ENCODE assay signal across 8 cellular contexts in the genomic region with DNA sequence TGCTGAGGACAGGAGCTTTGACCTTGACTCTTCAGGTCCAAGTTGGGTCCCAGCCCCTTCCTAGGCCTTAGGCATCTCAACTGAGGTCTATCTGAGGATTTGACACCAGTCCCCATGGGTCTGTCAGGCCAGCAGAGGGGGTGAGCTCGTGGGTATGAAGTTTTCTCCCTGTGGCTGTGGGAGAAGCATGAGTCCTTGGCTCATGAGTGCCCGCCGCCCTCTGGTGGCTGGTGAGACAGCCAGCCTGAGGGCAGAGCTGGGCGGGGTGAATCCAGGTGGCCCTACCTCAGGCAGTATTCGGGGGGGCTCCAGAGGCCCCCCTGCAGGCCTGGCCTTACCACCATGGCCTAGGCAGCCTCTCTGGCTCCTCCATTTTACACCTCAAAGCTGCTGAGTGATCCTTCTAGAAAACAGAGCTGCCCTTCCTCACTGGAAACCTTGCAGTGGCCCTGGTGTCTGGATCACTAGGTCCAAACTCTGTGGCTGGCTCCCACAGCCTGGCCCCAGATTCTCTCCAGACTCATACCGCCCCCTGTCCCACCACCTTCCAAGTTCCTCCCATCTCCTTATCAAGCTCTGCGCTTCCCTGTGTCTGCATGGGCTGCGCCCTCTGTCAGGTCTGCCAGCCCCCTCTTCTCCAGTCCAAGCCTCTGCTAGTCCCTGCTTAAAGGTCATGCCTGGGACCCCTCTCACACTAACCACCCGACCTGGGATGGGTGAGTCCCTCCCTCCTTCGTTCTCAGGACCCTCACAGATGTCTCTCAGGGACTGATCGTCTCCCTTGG. TPM values are rescaled to one million over a fixed set of nuclear protein-coding genes. Genes with fewer than 3 reads are reported as not detected.
A peak's percentile ranks its signal among the peaks of the same experiment; 100 is the strongest.
DNase-seq lines count a peak whose midpoint lies in the region; ATAC-seq and TF ChIP-seq lines count a peak whose summit lies in the region.

No MANE protein-coding gene starts in this region.

- 29 to 49% (median 36%) methylated on average over 8 to 11 of the region's 11 CpGs for WGBS in stomach, 5 donors

- H3K36me3 Mint-ChIP-seq in activated T-helper 1 cell treated with anti-CD3 and anti-CD28 coated beads, Interleukin-12 subunit alpha, Interleukin-12 subunit beta, Interleukin-2, Interleukin-4 antibody, amounts not matched to agents 30 ng/mL and 10 ng/mL and 1 ng/mL, durations not matched to agents 14 hours and 24 hours and 36 hours (ENCODE audit: low read depth), result no peaks in the 10 kb centered on the region
- peaks cover 3% of the 10 kb centered on the region for H3K36me3 Mint-ChIP-seq in neural progenitor cell

- DNase-seq in Jurkat, Clone E6-1 (ENCODE audit: low read depth, low spot score), result peak; percentile 88
- DNase-seq in RWPE2 (ENCODE audit: low spot score) (peak; percentile 91), fibroblast of peridontal ligament (ENCODE audit: extremely low read depth) (peak; percentile 85), neural progenitor cell (ENCODE audit: low spot score) (peak; percentile 88), stomach (peak; percentile 89)
- DNase-seq in activated T-helper 1 cell treated with anti-CD3 and anti-CD28 coated beads, Interleukin-12 subunit alpha, Interleukin-12 subunit beta, Interleukin-2, Interleukin-4 antibody, amounts not matched to agents 30 ng/mL and 10 ng/mL and 1 ng/mL, durations not matched to agents 14 hours and 24 hours and 36 hours (ENCODE audit: low spot score), result peak; percentile 73

- H3K4me2 ChIP-seq in neural progenitor cell, result no peak overlapping the region

- H3K27ac Mint-ChIP-seq in activated T-helper 1 cell treated with anti-CD3 and anti-CD28 coated beads, Interleukin-12 subunit alpha, Interleukin-12 subunit beta, Interleukin-2, Interleukin-4 antibody, amounts not matched to agents 30 ng/mL and 10 ng/mL and 1 ng/mL, durations not matched to agents 14 hours and 24 hours and 36 hours, result no peak overlapping the region
- peak overlapping the region; percentile 48 for H3K27ac Mint-ChIP-seq in neural progenitor cell

- H2AFZ ChIP-seq in neural progenitor cell (replicated peaks), result no peak overlapping the region

- no peaks in the 10 kb centered on the region for H3K36me3 ChIP-seq in RWPE2 (ENCODE audit: low read depth)
- H3K36me3 ChIP-seq in neural progenitor cell, result no peaks in the 10 kb centered on the region
- H3K36me3 ChIP-seq in stomach, result no peaks in the 10 kb centered on the region

- H3K4me1 ChIP-seq in RWPE2 (ENCODE audit: insufficient read depth, poor library complexity, severe bottlenecking) (no peaks in the 10 kb centered on the region), neural progenitor cell (no peaks in the 10 kb centered on the region), stomach (peaks cover 0 to 36% (median 6%) of the 10 kb centered on the region in 4 donors)

- H3K27me3 ChIP-seq in RWPE2 (ENCODE audit: insufficient read depth, poor library complexity, severe bottlenecking) (no peaks in the 10 kb centered on the region), neural progenitor cell (no peaks in the 10 kb centered on the region), stomach (no peaks in the 10 kb centered on the region)

- peaks cover 50% of the 10 kb centered on the region for H3K4me1 Mint-ChIP-seq in activated T-helper 1 cell treated with anti-CD3 and anti-CD28 coated beads, Interleukin-12 subunit alpha, Interleukin-12 subunit beta, Interleukin-2, Interleukin-4 antibody, amounts not matched to agents 30 ng/mL and 10 ng/mL and 1 ng/mL, durations not matched to agents 14 hours and 24 hours and 36 hours (ENCODE audit: low read depth)
- H3K4me1 Mint-ChIP-seq in neural progenitor cell, result peaks cover 9% of the 10 kb centered on the region

- no peak overlapping the region for H3K4me3 Mint-ChIP-seq in activated T-helper 1 cell treated with anti-CD3 and anti-CD28 coated beads, Interleukin-12 subunit alpha, Interleukin-12 subunit beta, Interleukin-2, Interleukin-4 antibody, amounts not matched to agents 30 ng/mL and 10 ng/mL and 1 ng/mL, durations not matched to agents 14 hours and 24 hours and 36 hours
- H3K4me3 Mint-ChIP-seq in neural progenitor cell, result no peak overlapping the region

- H3K27ac ChIP-seq in RWPE2 (ENCODE audit: poor library complexity, severe bottlenecking) (no peak overlapping the region), neural progenitor cell (no peak overlapping the region), stomach (no peak overlapping the region)

- H3K4me3 ChIP-seq in GM12875 (ENCODE audit: low read depth, low read length) (no peak overlapping the region), RWPE2 (ENCODE audit: severe bottlenecking) (no peak overlapping the region), neural progenitor cell (no peak overlapping the region), stomach (no peak overlapping the region)
- no peak overlapping the region for H3K4me3 ChIP-seq in Jurkat, Clone E6-1 (ENCODE audit: low read length)

- ATAC-seq in RWPE2 (ENCODE audit: low read depth) (peak; percentile 90), GM18858 (IDR thresholded peaks at IDR 0.05; ENCODE audit: unreplicated experiment) (no peak)

- H4K20me1 ChIP-seq in neural progenitor cell (ENCODE audit: low read depth), result peaks cover 3% of the 10 kb centered on the region

- TF ChIP-seq EP300 in stomach (IDR thresholded peaks at IDR 0.05), result no peak

- no peaks in the 10 kb centered on the region for H3K79me2 ChIP-seq in neural progenitor cell (ENCODE audit: low read depth)

- H3K9ac ChIP-seq in neural progenitor cell, result no peak overlapping the region

- no peak for TF ChIP-seq POLR2A in stomach (IDR thresholded peaks at IDR 0.05)

- TF ChIP-seq CTCF in GM12875 (IDR thresholded peaks at IDR 0.05; ENCODE audit: borderline replicate concordance, insufficient read depth, low read depth, low read length) (peak; percentile 88), RWPE2 (IDR thresholded peaks at IDR 0.05; ENCODE audit: poor library complexity, severe bottlenecking) (peak; percentile 99), neural progenitor cell (IDR thresholded peaks at IDR 0.05) (peak; percentile 78), stomach (IDR thresholded peaks at IDR 0.05) (peak in 6 of 7 experiments; percentile 5 to 99 (median 90))

- H3K9me3 Mint-ChIP-seq in activated T-helper 1 cell treated with anti-CD3 and anti-CD28 coated beads, Interleukin-12 subunit alpha, Interleukin-12 subunit beta, Interleukin-2, Interleukin-4 antibody, amounts not matched to agents 30 ng/mL and 10 ng/mL and 1 ng/mL, durations not matched to agents 14 hours and 24 hours and 36 hours, result no peaks in the 10 kb centered on the region
- no peaks in the 10 kb centered on the region for H3K9me3 Mint-ChIP-seq in neural progenitor cell

- no peaks in the 10 kb centered on the region for H3F3A ChIP-seq in neural progenitor cell (ENCODE audit: low read depth)

- intact Hi-C loops in activated T-helper 1 cell treated with anti-CD3 and anti-CD28 coated beads, Interleukin-12 subunit alpha, Interleukin-12 subunit beta, Interleukin-2, Interleukin-4 antibody, amounts not matched to agents 30 ng/mL and 10 ng/mL and 1 ng/mL, durations not matched to agents 14 hours and 24 hours and 36 hours (cut with micrococcal nuclease), result loop anchor here (1.0 kb wide), 5 partner anchors 74 to 198 kb away; no protein-coding TSS in a partner anchor
- intact Hi-C loops in stomach (cut with DNase I; ENCODE audit: low total_unique reads), result loop anchor here (5.0 kb wide), 2 partner anchors 106 to 141 kb away; no protein-coding TSS in a partner anchor

- H3K9me3 ChIP-seq in RWPE2 (ENCODE audit: severe bottlenecking), result no peaks in the 10 kb centered on the region
- no peaks in the 10 kb centered on the region for H3K9me3 ChIP-seq in neural progenitor cell (ENCODE audit: low read depth)
- H3K9me3 ChIP-seq in stomach, result no peaks in the 10 kb centered on the region

- no peaks in the 10 kb centered on the region for H3K27me3 Mint-ChIP-seq in activated T-helper 1 cell treated with anti-CD3 and anti-CD28 coated beads, Interleukin-12 subunit alpha, Interleukin-12 subunit beta, Interleukin-2, Interleukin-4 antibody, amounts not matched to agents 30 ng/mL and 10 ng/mL and 1 ng/mL, durations not matched to agents 14 hours and 24 hours and 36 hours (ENCODE audit: insufficient read depth)
- peaks cover 2% of the 10 kb centered on the region for H3K27me3 Mint-ChIP-seq in neural progenitor cell (ENCODE audit: insufficient read depth, low read depth)

RNA-seq across cellular contexts. Expression of a gene that starts 16.1 kb away (rescaled TPM):
- not detected for polyA plus RNA-seq in Jurkat, Clone E6-1 (2012; ENCODE audit: insufficient read depth, insufficient read length)
- not detected in 2 replicates for total RNA-seq in activated T-helper 1 cell treated with anti-CD3 and anti-CD28 coated beads, Interleukin-12 subunit alpha, Interleukin-12 subunit beta, Interleukin-2, Interleukin-4 antibody, amounts not matched to agents 30 ng/mL and 10 ng/mL and 1 ng/mL, durations not matched to agents 14 hours and 24 hours and 36 hours
- total RNA-seq in neural progenitor cell (ENCODE audit: low replicate concordance) (not detected in 2 replicates), stomach (under 1 TPM in 2 of 5 donors, not detected in 3; 0.29 to 0.45 TPM)
- polyA plus RNA-seq in stomach, result not detected

RNA-seq across cellular contexts. Expression of a gene that starts 22.8 kb away (rescaled TPM):
- 30.8 TPM for polyA plus RNA-seq in Jurkat, Clone E6-1 (2012; ENCODE audit: insufficient read depth, insufficient read length)
- total RNA-seq in activated T-helper 1 cell treated with anti-CD3 and anti-CD28 coated beads, Interleukin-12 subunit alpha, Interleukin-12 subunit beta, Interleukin-2, Interleukin-4 antibody, amounts not matched to agents 30 ng/mL and 10 ng/mL and 1 ng/mL, durations not matched to agents 14 hours and 24 hours and 36 hours, result 1.2 and 1.9 TPM in 2 replicates
- total RNA-seq in neural progenitor cell (ENCODE audit: low replicate concordance) (40.6 and 52.0 TPM in 2 replicates), stomach (10 to 100 TPM in 1 of 5 donors, 1 to 10 TPM in 2, under 1 TPM in 1, not detected in 1; 0.87 to 20.4 (median 3.4) TPM)
- polyA plus RNA-seq in stomach, result 10 to 100 TPM in 1 of 3 donors, 1 to 10 TPM in 1, under 1 TPM in 1; 0.80 to 13.1 (median 5.2) TPM

RNA-seq across cellular contexts. Expression of a gene that starts 31.0 kb away (rescaled TPM):
- 27.6 TPM for polyA plus RNA-seq in Jurkat, Clone E6-1 (2012; ENCODE audit: insufficient read depth, insufficient read length)
- 60.8 and 64.7 TPM in 2 replicates for total RNA-seq in activated T-helper 1 cell treated with anti-CD3 and anti-CD28 coated beads, Interleukin-12 subunit alpha, Interleukin-12 subunit beta, Interleukin-2, Interleukin-4 antibody, amounts not matched to agents 30 ng/mL and 10 ng/mL and 1 ng/mL, durations not matched to agents 14 hours and 24 hours and 36 hours
- total RNA-seq in neural progenitor cell (ENCODE audit: low replicate concordance) (11.7 and 18.6 TPM in 2 replicates), stomach (10 to 100 TPM; 38.2 to 61.7 (median 58.3) TPM)
- 10 to 100 TPM in 2 of 3 donors, 1 to 10 TPM in 1; 9.3 to 12.4 (median 11.7) TPM for polyA plus RNA-seq in stomach

RNA-seq across cellular contexts. Expression of a gene that starts 40.7 kb away (rescaled TPM):
- 116 TPM for polyA plus RNA-seq in Jurkat, Clone E6-1 (2012; ENCODE audit: insufficient read depth, insufficient read length)
- total RNA-seq in activated T-helper 1 cell treated with anti-CD3 and anti-CD28 coated beads, Interleukin-12 subunit alpha, Interleukin-12 subunit beta, Interleukin-2, Interleukin-4 antibody, amounts not matched to agents 30 ng/mL and 10 ng/mL and 1 ng/mL, durations not matched to agents 14 hours and 24 hours and 36 hours, result 160 and 163 TPM in 2 replicates
- total RNA-seq in neural progenitor cell (ENCODE audit: low replicate concordance) (16.0 and 19.3 TPM in 2 replicates), stomach (100 to 1,000 TPM in 2 of 5 donors, 10 to 100 TPM in 3; 42.9 to 731 (median 68.4) TPM)
- 10 to 100 TPM; 25.5 to 35.3 (median 25.6) TPM for polyA plus RNA-seq in stomach
